20 cellular contexts compared by ENCODE assay signal in genomic region chr16:6297666-6298435, GRCh38.
"Had no signal": no experiment of that assay in that cellular context is flagged by ENCODE, and none has a peak within 500 bp of the region (broad histone marks: within the 10 kb centered on the region; RNA-seq: fewer than 3 reads in every experiment).

No MANE protein-coding gene starts in this region.

- H3K27me3 Mint-ChIP-seq: activated B cell treated with CpG ODN at 0.5 μM for 24 hours; activated CD4-positive, alpha-beta memory T cell treated with anti-CD3 and anti-CD28 coated beads, Interleukin-2, amount 10 ng/mL, durations not matched to agents 7 days and 5 days; activated CD4-positive, alpha-beta T cell treated with anti-CD3 and anti-CD28 coated beads for 36 hours; activated naive CD8-positive, alpha-beta T cell treated with anti-CD3 and anti-CD28 coated beads, Interleukin-2, amount 10 ng/mL, durations not matched to agents 7 days and 5 days had no signal

- H3K27ac Mint-ChIP-seq: activated B cell treated with CpG ODN at 0.5 μM for 24 hours; activated CD4-positive, alpha-beta memory T cell treated with anti-CD3 and anti-CD28 coated beads, Interleukin-2, amount 10 ng/mL, durations not matched to agents 7 days and 5 days; activated CD4-positive, alpha-beta T cell treated with anti-CD3 and anti-CD28 coated beads for 36 hours; activated naive CD8-positive, alpha-beta T cell treated with anti-CD3 and anti-CD28 coated beads, Interleukin-2, amount 10 ng/mL, durations not matched to agents 7 days and 5 days; activated T-cell treated with anti-CD3 and anti-CD28 coated beads, Interleukin-2, amount 50 U/mL, for 72 hours; activated T-helper 2 cell treated with anti-CD3 and anti-CD28 coated beads, Interferon-gamma antibody, Interleukin-2, Interleukin-4, amounts not matched to agents 10 μg/mL and 5 μg/mL and 100 μg/mL, durations not matched to agents 14 hours and 24 hours and 36 hours; T-helper 1 cell treated with Interleukin-12 subunit alpha and Interleukin-12 subunit beta and Interleukin-4 antibody, amounts not matched to agents 30 μg/mL and 1 μg/mL, for 36 hours had no signal

- H3K36me3 ChIP-seq: adrenal gland, colonic mucosa, Peyer's patch had no signal

- H3K4me1 Mint-ChIP-seq: activated B cell treated with CpG ODN at 0.5 μM for 24 hours; activated CD4-positive, alpha-beta memory T cell treated with anti-CD3 and anti-CD28 coated beads, Interleukin-2, amount 10 ng/mL, durations not matched to agents 7 days and 5 days; activated CD4-positive, alpha-beta T cell treated with anti-CD3 and anti-CD28 coated beads for 36 hours; activated naive CD8-positive, alpha-beta T cell treated with anti-CD3 and anti-CD28 coated beads, Interleukin-2, amount 10 ng/mL, durations not matched to agents 7 days and 5 days had no signal

- H3K36me3 Mint-ChIP-seq: activated naive CD8-positive, alpha-beta T cell treated with anti-CD3 and anti-CD28 coated beads, Interleukin-2, amount 10 ng/mL, durations not matched to agents 7 days and 5 days had no signal

- H3K27me3 ChIP-seq: adrenal gland, colonic mucosa, Peyer's patch had no signal

- H3K9ac ChIP-seq: KMS-11 had no signal

- H3K9me3 ChIP-seq: adrenal gland, colonic mucosa, Peyer's patch had no signal

- H3K4me2 ChIP-seq: KMS-11 had no signal

- H3K4me3 Mint-ChIP-seq: activated B cell treated with CpG ODN at 0.5 μM for 24 hours; activated CD4-positive, alpha-beta memory T cell treated with anti-CD3 and anti-CD28 coated beads, Interleukin-2, amount 10 ng/mL, durations not matched to agents 7 days and 5 days; activated CD4-positive, alpha-beta T cell treated with anti-CD3 and anti-CD28 coated beads for 36 hours; activated naive CD8-positive, alpha-beta T cell treated with anti-CD3 and anti-CD28 coated beads, Interleukin-2, amount 10 ng/mL, durations not matched to agents 7 days and 5 days; activated T-cell treated with anti-CD3 and anti-CD28 coated beads, Interleukin-2, amount 50 U/mL, for 72 hours; T-helper 1 cell treated with Interleukin-12 subunit alpha and Interleukin-12 subunit beta and Interleukin-4 antibody, amounts not matched to agents 30 μg/mL and 1 μg/mL, for 36 hours had no signal

- H3K4me3 ChIP-seq: adrenal gland, colonic mucosa, Peyer's patch had no signal

- ATAC-seq: activated CD4-positive, alpha-beta T cell treated with anti-CD3 and anti-CD28 coated beads for 36 hours; activated T-cell treated with anti-CD3 and anti-CD28 coated beads, Interleukin-2, amount 50 U/mL, for 72 hours had no signal

- H3K4me1 ChIP-seq: adrenal gland, colonic mucosa, Peyer's patch had no signal

- DNase-seq: activated B cell treated with CpG ODN at 0.5 μM for 24 hours; activated CD4-positive, alpha-beta memory T cell treated with anti-CD3 and anti-CD28 coated beads, Interleukin-2, amount 10 ng/mL, durations not matched to agents 7 days and 5 days; activated CD4-positive, alpha-beta T cell treated with anti-CD3 and anti-CD28 coated beads for 36 hours; activated CD4-positive, alpha-beta T cell treated with anti-CD3 and anti-CD28 coated beads, Interleukin-2, amount 50 U/mL, for 1 hour; activated naive CD4-positive, alpha-beta T cell treated with anti-CD3 and anti-CD28 coated beads, Interleukin-2, amount 50 U/mL, for 16 hours; activated naive CD8-positive, alpha-beta T cell treated with anti-CD3 and anti-CD28 coated beads, Interleukin-2, amount 10 ng/mL, durations not matched to agents 7 days and 5 days; activated T-cell treated with anti-CD3 and anti-CD28 coated beads, Interleukin-2, amount 50 U/mL, for 72 hours; adrenal gland; colonic mucosa; NCI-H1105; NCI-H1436; NCI-H187; NCI-H2081; NCI-H446; NCI-H524; Peyer's patch; SHP77 treated with DMSO at 0.1 percent for 48 hours had no signal

- H3K27ac ChIP-seq: adrenal gland, colonic mucosa, KMS-11, Peyer's patch had no signal
